ENCODE assay signal across 2 cellular contexts in genomic region chr3:48598323-48599076, GRCh38.
TF ChIP-seq lines count a peak whose summit lies in the region.

No MANE protein-coding gene starts in this region.

TF ChIP-seq in HEK293, 187 proteins besides CTCF, POLR2A, EP300 and RAD21 (continues in another document):
- TF ChIP-seq ZBTB20 (tag by site-specific recombination; IDR thresholded peaks at IDR 0.05) (no peak; the same call in 1 of the 2 replicates), KLF1 (tag by site-specific recombination; IDR thresholded peaks at IDR 0.05) (no peak), HIC1 (tag by site-specific recombination; IDR thresholded peaks at IDR 0.05) (no peak), SCRT1 (tag by site-specific recombination; IDR thresholded peaks at IDR 0.05; ENCODE audit: borderline replicate concordance) (no peak), ZNF266 (tag by site-specific recombination; IDR thresholded peaks at IDR 0.05; ENCODE audit: low read depth) (no peak), ZNF223 (tag by site-specific recombination; IDR thresholded peaks at IDR 0.05) (no peak), ZNF660 (tag by site-specific recombination; IDR thresholded peaks at IDR 0.05) (no peak), ZNF184 (tag by site-specific recombination; IDR thresholded peaks at IDR 0.05) (no peak), PRDM2 (tag by site-specific recombination; IDR thresholded peaks at IDR 0.05; ENCODE audit: borderline replicate concordance) (no peak), ZNF521 (tag by site-specific recombination; IDR thresholded peaks at IDR 0.05) (no peak), SETDB1 (IDR thresholded peaks at IDR 0.05; ENCODE audit: insufficient read length, low read length) (no peak), KLF17 (tag by site-specific recombination; IDR thresholded peaks at IDR 0.05) (peak; percentile 11; the same call in 1 of the 2 replicates), ZNF202 (tag by site-specific recombination; IDR thresholded peaks at IDR 0.05; ENCODE audit: borderline replicate concordance) (no peak), ZNF701 (tag by site-specific recombination; IDR thresholded peaks at IDR 0.05) (no peak), ZNF629 (tag by site-specific recombination; IDR thresholded peaks at IDR 0.05) (peak; percentile 61), ZNF302 (tag by site-specific recombination; IDR thresholded peaks at IDR 0.05; ENCODE audit: low read depth) (no peak), ZFHX2 (tag by site-specific recombination; conservative IDR thresholded peaks at IDR 0.05) (peak; percentile 72), ZNF654 (tag by site-specific recombination; IDR thresholded peaks at IDR 0.05; ENCODE audit: low read depth) (no peak), ZNF596 (tag by site-specific recombination; IDR thresholded peaks at IDR 0.05) (no peak), OSR2 (tag by site-specific recombination; IDR thresholded peaks at IDR 0.05) (peak; percentile 67)
- TF ChIP-seq, protein P1, sequence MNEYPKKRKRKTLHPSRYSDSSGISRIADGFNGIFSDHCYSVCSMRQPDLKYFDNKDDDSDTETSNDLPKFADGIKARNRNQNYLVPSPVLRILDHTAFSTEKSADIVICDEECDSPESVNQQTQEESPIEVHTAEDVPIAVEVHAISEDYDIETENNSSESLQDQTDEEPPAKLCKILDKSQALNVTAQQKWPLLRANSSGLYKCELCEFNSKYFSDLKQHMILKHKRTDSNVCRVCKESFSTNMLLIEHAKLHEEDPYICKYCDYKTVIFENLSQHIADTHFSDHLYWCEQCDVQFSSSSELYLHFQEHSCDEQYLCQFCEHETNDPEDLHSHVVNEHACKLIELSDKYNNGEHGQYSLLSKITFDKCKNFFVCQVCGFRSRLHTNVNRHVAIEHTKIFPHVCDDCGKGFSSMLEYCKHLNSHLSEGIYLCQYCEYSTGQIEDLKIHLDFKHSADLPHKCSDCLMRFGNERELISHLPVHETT (tag by site-specific recombination; IDR thresholded peaks at IDR 0.05) = no peak; the same call in 1 of the 2 replicates

TF ChIP-seq in K562, 482 proteins besides CTCF, POLR2A, EP300 and RAD21:
- TF ChIP-seq EHMT2 (IDR thresholded peaks at IDR 0.05) (no peak), MEF2A (IDR thresholded peaks at IDR 0.05; ENCODE audit: control insufficient read depth, low read depth, low read length) (peak; percentile 73)
